ENCODE assay signal across 7 cellular contexts in the genomic region with DNA sequence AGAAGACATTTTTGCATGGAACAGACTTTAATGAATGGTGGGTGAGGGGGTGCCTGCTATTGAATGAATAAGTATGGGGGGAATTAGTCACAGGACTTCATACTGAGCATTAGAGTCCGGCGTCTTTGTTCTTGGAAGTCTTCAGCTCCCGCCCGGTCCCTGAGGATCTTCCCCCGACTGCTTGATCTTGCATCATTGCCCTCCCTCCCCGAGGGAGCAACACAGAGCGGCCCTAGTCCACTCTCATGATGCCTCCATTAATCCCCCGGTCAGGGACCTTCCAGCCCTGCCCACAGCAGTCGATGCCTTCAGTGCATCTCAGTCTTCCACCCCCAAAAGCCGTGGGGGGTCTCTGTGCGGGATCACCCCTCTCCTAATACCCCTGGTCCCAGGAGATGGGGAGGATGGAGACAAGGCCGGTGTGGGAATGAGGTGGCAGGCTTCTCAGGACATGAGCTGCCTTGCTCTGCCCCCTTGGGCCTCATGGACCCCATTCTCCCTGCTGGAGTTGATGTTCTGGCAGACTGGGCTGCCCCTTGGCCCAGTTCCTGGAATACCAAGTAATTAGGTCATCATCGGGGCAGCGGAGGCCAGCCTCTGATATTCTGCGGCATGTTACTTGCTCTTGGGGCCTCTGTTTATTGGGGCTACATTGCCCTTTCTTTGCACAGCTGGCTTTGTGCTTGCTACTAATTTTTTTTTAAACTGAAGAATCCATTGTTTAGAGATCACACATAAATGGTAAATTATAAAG.
DNase-seq lines count a peak whose midpoint lies in the region; ATAC-seq and TF ChIP-seq lines count a peak whose summit lies in the region.
"Not testable (repeated sequence)": the region's sequence is repeated elsewhere in the genome, so short reads cannot be mapped to it uniquely, and the experiment has no call there.

No MANE protein-coding gene starts in this region.

- H3K4me3 ChIP-seq in astrocyte of the spinal cord (ENCODE audit: low read depth, low read length); fibroblast of mammary gland (ENCODE audit: control insufficient read depth, low read depth, low read length): not testable (repeated sequence)

- intact Hi-C loops in Right ventricle myocardium superior (cut with DNase I) = not testable (repeated sequence)

- TF ChIP-seq CTCF in astrocyte of the spinal cord (IDR thresholded peaks at IDR 0.05; ENCODE audit: low read depth, low read length); fibroblast of mammary gland (conservative IDR thresholded peaks at IDR 0.05; ENCODE audit: control insufficient read depth, insufficient read depth, low read depth, low read length): not testable (repeated sequence)

- ATAC-seq in Right ventricle myocardium superior (ENCODE audit: poor library complexity) = peak; percentile 77

- peak; percentile 0 for DNase-seq in D341Med (ENCODE audit: low spot score)
- peak; percentile 71 for DNase-seq in M059J (ENCODE audit: low read depth)
- peak; percentile 36 for DNase-seq in astrocyte of the spinal cord (ENCODE audit: low read depth, low spot score)
- peak; percentile 60 for DNase-seq in fibroblast of mammary gland (ENCODE audit: low read depth)
- DNase-seq in Right ventricle myocardium superior = peak; percentile 76
- peak; percentile 57 for DNase-seq in kidney tubule cell (ENCODE audit: low spot score)
- peak; percentile 61 for DNase-seq in putamen (ENCODE audit: low spot score)

- in situ Hi-C loops in astrocyte of the spinal cord (cut with HindIII; ENCODE audit: low sequenced_read_pairs) = not testable (repeated sequence)

Comparison
In these comparisons a context has a peak if more than half of its experiments do, and no peak if none do; other contexts are left out.
1. DNase-seq: peak in every context shown above with its lines; median percentile 76 in Right ventricle myocardium superior; 71 in M059J; 61 in putamen; 60 in fibroblast of mammary gland; 57 in kidney tubule cell; 36 in astrocyte of the spinal cord; 0 in D341Med.